8 cellular contexts compared by ENCODE assay signal in genomic region chr19:2477141-2477710, GRCh38. TPM values are rescaled to one million over a fixed set of nuclear protein-coding genes. Genes with fewer than 3 reads are reported as not detected.
A peak's percentile ranks its signal among the peaks of the same experiment; 100 is the strongest.
DNase-seq lines count a peak whose midpoint lies in the region; ATAC-seq and TF ChIP-seq lines count a peak whose summit lies in the region.

No MANE protein-coding gene starts in this region.

- TF ChIP-seq CTCF in Loucy (conservative IDR thresholded peaks at IDR 0.05; ENCODE audit: low read length) (no peak), smooth muscle cell (IDR thresholded peaks at IDR 0.05; ENCODE audit: borderline replicate concordance, insufficient read depth, poor library complexity, severe bottlenecking) (no peak), omental fat pad (IDR thresholded peaks at IDR 0.05) (no peak)

- no peak for ATAC-seq in omental fat pad (ENCODE audit: low FRiP score)

- H3K4me2 ChIP-seq in BLaER1: peak overlapping the region; percentile 95
- H3K4me2 ChIP-seq in Loucy (ENCODE audit: low read depth, low read length, poor library complexity, severe bottlenecking): peak overlapping the region; percentile 80
- H3K4me2 ChIP-seq in smooth muscle cell: peak overlapping the region; percentile 95

- H4K20me1 ChIP-seq in BLaER1: peaks cover 35% of the 10 kb centered on the region
- peaks cover 22% of the 10 kb centered on the region for H4K20me1 ChIP-seq in Loucy (ENCODE audit: insufficient read depth, low read length, poor library complexity, severe bottlenecking)
- peaks cover 30% of the 10 kb centered on the region for H4K20me1 ChIP-seq in smooth muscle cell (ENCODE audit: low read depth)

- H3F3A ChIP-seq in Loucy (ENCODE audit: low read depth) (no peaks in the 10 kb centered on the region), smooth muscle cell (ENCODE audit: low read depth) (peaks cover 27% of the 10 kb centered on the region)

- H3K4me3 ChIP-seq in BLaER1 (peak overlapping the region; percentile 93), Loucy (ENCODE audit: low read length, poor library complexity, severe bottlenecking) (peak overlapping the region; percentile 80), iPS-18c (ENCODE audit: insufficient read depth, low read depth, low read length) (peak overlapping the region; percentile 71), smooth muscle cell (peak overlapping the region; percentile 99)

- H3K36me3 ChIP-seq in BLaER1 (no peaks in the 10 kb centered on the region), Loucy (ENCODE audit: insufficient read depth, low read length) (no peaks in the 10 kb centered on the region), smooth muscle cell (ENCODE audit: low read depth) (no peaks in the 10 kb centered on the region)

- under 1% methylated on average over 27 of the region's 27 CpGs for WGBS in smooth muscle cell (ENCODE audit: low lambda C conversion rate)

- H3K27me3 ChIP-seq in BLaER1 (no peaks in the 10 kb centered on the region), Loucy (ENCODE audit: insufficient read depth, low read length, poor library complexity, severe bottlenecking) (no peaks in the 10 kb centered on the region), smooth muscle cell (ENCODE audit: low read depth) (no peaks in the 10 kb centered on the region)

- peak overlapping the region; percentile 79 for H3K27ac ChIP-seq in BLaER1
- peak overlapping the region; percentile 96 for H3K27ac ChIP-seq in smooth muscle cell (ENCODE audit: low read depth)

- H3K9ac ChIP-seq in BLaER1: peak overlapping the region; percentile 88
- H3K9ac ChIP-seq in Loucy (ENCODE audit: low read depth, low read length, poor library complexity, severe bottlenecking): peak overlapping the region; percentile 81
- H3K9ac ChIP-seq in smooth muscle cell (ENCODE audit: low read depth): peak overlapping the region; percentile 97

- peaks cover 67% of the 10 kb centered on the region for H3K4me1 ChIP-seq in BLaER1
- H3K4me1 ChIP-seq in Loucy (ENCODE audit: insufficient read depth, low read length, poor library complexity, severe bottlenecking): peaks cover 26% of the 10 kb centered on the region
- H3K4me1 ChIP-seq in smooth muscle cell (ENCODE audit: low read depth): peaks cover 5% of the 10 kb centered on the region

- no peak overlapping the region for H2AFZ ChIP-seq in Loucy (ENCODE audit: low read length)
- H2AFZ ChIP-seq in smooth muscle cell (ENCODE audit: low read depth): no peak overlapping the region

- peaks cover 11% of the 10 kb centered on the region for H3K9me3 ChIP-seq in BLaER1
- H3K9me3 ChIP-seq in Loucy (ENCODE audit: insufficient read depth, low read depth, low read length): no peaks in the 10 kb centered on the region
- no peaks in the 10 kb centered on the region for H3K9me3 ChIP-seq in iPS-18c (ENCODE audit: control insufficient read depth, insufficient read depth, low read length)
- H3K9me3 ChIP-seq in smooth muscle cell (replicated peaks; ENCODE audit: low read depth): no peaks in the 10 kb centered on the region

- DNase-seq in astrocyte of the hippocampus (ENCODE audit: low read depth, low spot score) (peak; percentile 67), smooth muscle cell (lab: John Stamatoyannopoulos, UW; ENCODE audit: unreplicated experiment) (no peak), omental fat pad (ENCODE audit: low spot score) (no peak), NCI-H187 (lab: John Stamatoyannopoulos, UW) (no peak), AG20443 (ENCODE audit: low spot score) (no peak)

- H3K9me2 ChIP-seq in Loucy (replicated peaks; ENCODE audit: low read depth, low read length): no peaks in the 10 kb centered on the region

- H3K79me2 ChIP-seq in Loucy (ENCODE audit: insufficient read depth, low read length): peaks cover 21% of the 10 kb centered on the region
- H3K79me2 ChIP-seq in smooth muscle cell (ENCODE audit: low read depth): peaks cover 26% of the 10 kb centered on the region

RNA-seq across cellular contexts. Expression of gene GADD45B, which starts 1.3 kb away (rescaled TPM):
- total RNA-seq in smooth muscle cell: 252 and 326 TPM in 2 replicates
- 435 and 533 TPM in 2 replicates for polyA plus RNA-seq in smooth muscle cell
- 100 to 1,000 TPM; 120 to 726 (median 425) TPM for total RNA-seq in omental fat pad

RNA-seq across cellular contexts. Expression of gene LMNB2, which starts 20.5 kb away (rescaled TPM):
- total RNA-seq in smooth muscle cell: 21.7 and 25.5 TPM in 2 replicates
- polyA plus RNA-seq in smooth muscle cell: 29.5 and 41.8 TPM in 2 replicates
- 10 to 100 TPM; 14.1 to 37.5 (median 23.0) TPM for total RNA-seq in omental fat pad

RNA-seq across cellular contexts. Expression of gene TIMM13, which starts 49.8 kb away (rescaled TPM):
- total RNA-seq in smooth muscle cell (14.1 and 20.0 TPM in 2 replicates), omental fat pad (10 to 100 TPM; 28.8 to 43.6 (median 41.1) TPM)
- polyA plus RNA-seq in smooth muscle cell: 107 and 119 TPM in 2 replicates
